ENCODE assay signal across 15 cellular contexts in genomic region chr2:96403481-96403880, GRCh38.
"Had no signal": no experiment of that assay in that cellular context is flagged by ENCODE, and none has a peak within 500 bp of the region (broad histone marks: within the 10 kb centered on the region; RNA-seq: fewer than 3 reads in every experiment).

No MANE protein-coding gene starts in this region.

- H3K27me3 ChIP-seq: ovary, sigmoid colon, upper lobe of left lung had no signal

- H3K9me3 ChIP-seq: esophagus squamous epithelium, ovary, sigmoid colon, thoracic aorta, upper lobe of left lung had no signal

- H3K36me3 ChIP-seq: esophagus squamous epithelium, ovary, sigmoid colon, thoracic aorta, upper lobe of left lung, WERI-Rb-1 had no signal

- FAIRE-seq: endothelial cell of umbilical vein, islet of Langerhans had no signal

- H3K4me3 ChIP-seq: esophagus squamous epithelium, ovary, sigmoid colon, thoracic aorta, upper lobe of left lung had no signal

- ATAC-seq: stimulated activated memory B cell treated with anti-CD40 and anti-IgM and Interleukin-4, amounts not matched to agents 10 μg/mL and 1 μg/mL and 100 μg/mL, for 72 hours had no signal

- DNase-seq: activated CD4-positive, alpha-beta T cell treated with anti-CD3 and anti-CD28 coated beads for 1 hour; dermis blood vessel endothelial cell; effector memory CD4-positive, alpha-beta T cell; esophagus squamous epithelium; glutamatergic neuron; hippocampal formation; ovary; sigmoid colon; stimulated activated CD4-positive, alpha-beta T cell treated with anti-CD3 and anti-CD28 coated beads, Interleukin-4, amount 100 ng/mL, for 4 hours; WERI-Rb-1 had no signal

- H3K27ac ChIP-seq: esophagus squamous epithelium, ovary, sigmoid colon, thoracic aorta, upper lobe of left lung, WERI-Rb-1 had no signal
